Comparison of ENCODE assay signal across 17 cellular contexts in the genomic region with DNA sequence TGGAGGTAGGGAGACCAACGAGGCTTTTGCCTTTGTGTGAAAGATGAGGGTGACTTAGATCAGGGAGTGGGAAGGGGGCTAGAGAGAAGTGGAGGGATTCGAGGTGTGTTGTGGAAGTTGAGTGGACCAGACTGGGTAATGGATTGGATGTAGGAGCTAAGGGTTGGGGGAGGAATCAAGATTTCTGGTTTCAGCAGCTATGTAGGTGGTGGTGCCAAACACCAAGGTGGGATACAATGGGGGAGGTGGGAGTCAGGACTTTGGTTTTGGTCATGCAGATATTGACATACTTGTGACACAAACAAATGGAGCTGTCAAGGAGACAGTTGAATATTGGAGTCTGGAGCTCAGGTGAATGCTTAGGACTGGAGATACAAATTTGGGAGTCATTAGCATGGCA.
DNase-seq lines count a peak whose midpoint lies in the region; ATAC-seq and FAIRE-seq lines count a peak whose summit lies in the region.
"Had no signal": no experiment of that assay in that cellular context is flagged by ENCODE, and none has a peak within 500 bp of the region (broad histone marks: within the 10 kb centered on the region; RNA-seq: fewer than 3 reads in every experiment).

No MANE protein-coding gene starts in this region.

- peaks cover 3% of the 10 kb centered on the region for H3K27me3 Mint-ChIP-seq in IgD-negative memory B cell
- H3K27me3 Mint-ChIP-seq in memory B cell, result no peaks in the 10 kb centered on the region
- H3K27me3 Mint-ChIP-seq: B cell; CD4-positive, alpha-beta memory T cell had no signal

- H3K36me3 Mint-ChIP-seq in IgD-negative memory B cell (no peaks in the 10 kb centered on the region), memory B cell (no peaks in the 10 kb centered on the region)
- H3K36me3 Mint-ChIP-seq in stimulated activated effector memory CD8-positive, alpha-beta T cell treated with anti-CD3 and anti-CD28 coated beads, Interleukin-12 subunit alpha, Interleukin-12 subunit beta, amount 100 ng/mL, for 72 hours, result no peaks in the 10 kb centered on the region
- H3K36me3 Mint-ChIP-seq: CD4-positive, alpha-beta memory T cell had no signal

- H3K4me3 Mint-ChIP-seq in IgD-negative memory B cell (no peak overlapping the region), memory B cell (no peak overlapping the region)
- no peak overlapping the region for H3K4me3 Mint-ChIP-seq in stimulated activated effector memory CD8-positive, alpha-beta T cell treated with anti-CD3 and anti-CD28 coated beads, Interleukin-12 subunit alpha, Interleukin-12 subunit beta, amount 100 ng/mL, for 72 hours
- H3K4me3 Mint-ChIP-seq: B cell; CD4-positive, alpha-beta memory T cell; H9 had no signal

- H3K4me1 Mint-ChIP-seq in IgD-negative memory B cell (peaks cover 26 to 37% (median 31%) of the 10 kb centered on the region in 3 donors), memory B cell (peaks cover 42% of the 10 kb centered on the region)
- peaks cover 34% of the 10 kb centered on the region for H3K4me1 Mint-ChIP-seq in stimulated activated effector memory CD8-positive, alpha-beta T cell treated with anti-CD3 and anti-CD28 coated beads, Interleukin-12 subunit alpha, Interleukin-12 subunit beta, amount 100 ng/mL, for 72 hours

- peak overlapping the region in 2 of 3 donors; percentile 63 to 71 for H3K27ac Mint-ChIP-seq in IgD-negative memory B cell
- peak overlapping the region; percentile 18 for H3K27ac Mint-ChIP-seq in memory B cell
- H3K27ac Mint-ChIP-seq in stimulated activated effector memory CD8-positive, alpha-beta T cell treated with anti-CD3 and anti-CD28 coated beads, Interleukin-12 subunit alpha, Interleukin-12 subunit beta, amount 100 ng/mL, for 72 hours, result peak overlapping the region; percentile 53

- FAIRE-seq in GM18507 (lab: Jason Lieb, UNC), result peak; percentile 69
- FAIRE-seq: A204.1, GM12878, HepG2, HTR-8/SVneo had no signal

- ATAC-seq in memory B cell (ENCODE audit: low read depth) (no peak), GM21825 (IDR thresholded peaks at IDR 0.05; ENCODE audit: unreplicated experiment) (no peak), HG03108 (IDR thresholded peaks at IDR 0.05; ENCODE audit: unreplicated experiment) (no peak)
- ATAC-seq in stimulated activated effector memory CD8-positive, alpha-beta T cell treated with anti-CD3 and anti-CD28 coated beads, Interleukin-12 subunit alpha, Interleukin-12 subunit beta, amount 100 ng/mL, for 72 hours, result no peak
- ATAC-seq: GM12878, HepG2 had no signal

- DNase-seq in GM18507 (ENCODE audit: extremely low spot score, insufficient read length, low read depth) (no peak), memory B cell (ENCODE audit: low spot score in 2 of 2) (no peak)
- DNase-seq in stimulated activated effector memory CD8-positive, alpha-beta T cell treated with anti-CD3 and anti-CD28 coated beads, Interleukin-12 subunit alpha, Interleukin-12 subunit beta, amount 100 ng/mL, for 72 hours (ENCODE audit: low spot score in 2 of 2), result no peak
- DNase-seq in activated CD8-positive, alpha-beta memory T cell treated with anti-CD3 and anti-CD28 coated beads, Interleukin-2, amount 50 U/mL, for 48 hours, result no peak
- DNase-seq: C1 segment of cervical spinal cord; CD4-positive, alpha-beta memory T cell; DMS79; GOT3; H9 had no signal

- no peaks in the 10 kb centered on the region for H3K9me3 Mint-ChIP-seq in IgD-negative memory B cell
- peaks cover 1% of the 10 kb centered on the region for H3K9me3 Mint-ChIP-seq in memory B cell
- no peaks in the 10 kb centered on the region for H3K9me3 Mint-ChIP-seq in stimulated activated effector memory CD8-positive, alpha-beta T cell treated with anti-CD3 and anti-CD28 coated beads, Interleukin-12 subunit alpha, Interleukin-12 subunit beta, amount 100 ng/mL, for 72 hours
